Comparison of ENCODE assay signal across 1 cellular context in the genomic region with DNA sequence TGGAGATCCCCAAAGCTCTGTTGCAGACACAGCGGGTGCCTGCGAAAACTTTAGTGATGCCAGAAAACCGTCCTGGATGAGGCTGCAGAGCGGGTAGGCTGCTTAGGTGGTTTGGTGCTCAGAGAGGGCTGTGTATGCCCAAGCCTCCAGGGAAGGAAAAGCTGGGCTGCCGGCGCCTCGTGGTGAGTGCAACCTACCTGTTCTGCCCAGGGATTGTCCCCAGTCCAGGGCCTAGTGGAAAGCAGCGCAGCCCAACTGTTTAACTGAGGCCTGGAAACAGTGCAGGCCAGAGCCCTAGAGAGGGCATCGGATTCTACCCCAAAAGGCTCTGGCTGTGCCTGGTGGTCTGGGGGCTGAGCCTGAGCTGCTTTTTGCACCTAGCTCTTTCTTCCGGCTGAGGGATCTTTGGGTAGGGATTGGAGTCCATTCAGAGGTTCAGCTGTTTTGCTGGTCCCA.
A peak's percentile ranks its signal among the peaks of the same experiment; 100 is the strongest.
TF ChIP-seq lines count a peak whose summit lies in the region.

No MANE protein-coding gene starts in this region.

TF ChIP-seq in endothelial cell of umbilical vein, 7 proteins besides CTCF, POLR2A, EP300 and RAD21:
- TF ChIP-seq EZH2 (IDR thresholded peaks at IDR 0.05; ENCODE audit: borderline replicate concordance, low read depth, low read length, severe bottlenecking) (peak; percentile 49), FOS (IDR thresholded peaks at IDR 0.05; ENCODE audit: borderline replicate concordance, insufficient read depth, low read length) (no peak)
